ENCODE assay signal across 20 cellular contexts in the genomic region with DNA sequence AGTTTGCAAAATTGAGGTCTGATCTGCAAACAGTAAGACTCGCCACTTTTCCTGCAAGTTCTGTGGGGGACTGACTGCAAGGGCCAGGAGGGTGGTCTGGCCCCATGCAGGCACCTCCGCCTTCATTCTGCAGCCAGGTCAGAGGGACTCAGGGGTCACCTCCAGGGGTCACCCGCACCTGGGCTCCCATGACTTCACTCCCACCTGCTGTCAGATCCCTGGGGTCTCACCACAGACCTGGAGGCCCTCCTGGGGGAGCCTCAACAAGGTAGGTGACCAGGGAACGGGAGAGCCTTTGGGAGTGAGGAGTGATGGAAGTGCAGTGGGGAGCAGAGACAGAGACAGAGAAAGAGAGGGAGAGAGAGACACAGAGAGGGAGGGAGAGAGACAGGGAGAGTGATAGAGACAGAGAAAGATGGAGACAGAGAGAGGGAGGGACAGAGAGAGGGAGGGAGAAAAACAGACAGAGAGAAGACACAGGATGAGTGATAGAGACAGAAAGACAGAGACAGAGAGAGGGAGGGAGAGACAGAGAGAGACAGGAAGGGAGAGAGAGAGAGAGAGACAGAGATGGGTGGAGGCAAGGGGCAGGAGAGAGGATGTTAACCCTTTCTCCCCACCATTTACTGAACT. TPM values are rescaled to one million over a fixed set of nuclear protein-coding genes. Genes with fewer than 3 reads are reported as not detected.
DNase-seq lines count a peak whose midpoint lies in the region; ATAC-seq and TF ChIP-seq lines count a peak whose summit lies in the region.
"Had no signal": no experiment of that assay in that cellular context is flagged by ENCODE, and none has a peak within 500 bp of the region (broad histone marks: within the 10 kb centered on the region; RNA-seq: fewer than 3 reads in every experiment).

No MANE protein-coding gene starts in this region.

- H3K4ac ChIP-seq in neuronal stem cell (ENCODE audit: low read length), result no peak overlapping the region

- H3K23ac ChIP-seq in neuronal stem cell (ENCODE audit: low read depth, low read length, poor library complexity), result no peak overlapping the region

- no peak overlapping the region for H2AK5ac ChIP-seq in neuronal stem cell (ENCODE audit: low read depth, low read length)

- no peaks in the 10 kb centered on the region for H3K9me3 ChIP-seq in DND-41 (ENCODE audit: insufficient read depth, low read length, severe bottlenecking)
- H3K9me3 ChIP-seq in body of pancreas, result peaks cover 0 to 7% (median 0%) of the 10 kb centered on the region in 3 donors
- peaks cover 6 to 7% of the 10 kb centered on the region in 2 donors for H3K9me3 ChIP-seq in neuronal stem cell (replicated peaks in 1 of 2; ENCODE audit: control insufficient read depth in 2 of 2, insufficient read depth in 1 of 2, low read depth in 1 of 2, low read length in 2 of 2)
- H3K9me3 ChIP-seq in neural progenitor cell (ENCODE audit: low read depth), result no peaks in the 10 kb centered on the region

- no peak overlapping the region for H3K14ac ChIP-seq in neuronal stem cell (ENCODE audit: low read length)

- H3K27me3 Mint-ChIP-seq in activated naive CD4-positive, alpha-beta T cell treated with anti-CD3 and anti-CD28 coated beads, Interleukin-2, amount 50 U/mL, for 24 hours, result peaks cover 26% of the 10 kb centered on the region
- peaks cover 38% of the 10 kb centered on the region for H3K27me3 Mint-ChIP-seq in activated naive CD4-positive, alpha-beta T cell treated with anti-CD3 and anti-CD28 coated beads for 36 hours (ENCODE audit: low read depth)
- H3K27me3 Mint-ChIP-seq in neural progenitor cell (ENCODE audit: insufficient read depth, low read depth), result peaks cover 29% of the 10 kb centered on the region

- no peak overlapping the region for H3K27ac ChIP-seq in DND-41 (ENCODE audit: low read length)
- peak overlapping the region in 3 of 4 donors; percentile 84 to 93 (median 90) for H3K27ac ChIP-seq in body of pancreas
- H3K27ac ChIP-seq in neuronal stem cell (replicated peaks; ENCODE audit: low read length), result no peak overlapping the region
- no peak overlapping the region for H3K27ac ChIP-seq in neural progenitor cell
- H3K27ac ChIP-seq: 22Rv1, BLaER1, HL-60 had no signal

- 74 to 75% methylated on average over 4 of the region's 4 CpGs for WGBS in body of pancreas, 2 donors
- no CpG with 5 or more reads among the region's 4 CpGs for WGBS in neuronal stem cell (ENCODE audit: extremely low coverage in 2 of 2, insufficient read length in 2 of 2, insufficient replicate concordance in 1 of 2), 2 donors

- CTCF ChIA-PET in activated naive CD4-positive, alpha-beta T cell treated with anti-CD3 and anti-CD28 coated beads for 36 hours (lab: Charles Lee), result no interaction called here

- H3K18ac ChIP-seq in neuronal stem cell (ENCODE audit: low read length), result peak overlapping the region; percentile 70

- peak overlapping the region; percentile 76 for H2BK15ac ChIP-seq in neuronal stem cell (ENCODE audit: low read length)

- peaks cover 2% of the 10 kb centered on the region for H3F3A ChIP-seq in neural progenitor cell (ENCODE audit: low read depth)

- peak overlapping the region; percentile 43 for H3K27ac Mint-ChIP-seq in activated naive CD4-positive, alpha-beta T cell treated with anti-CD3 and anti-CD28 coated beads, Interleukin-2, amount 50 U/mL, for 24 hours
- no peak overlapping the region for H3K27ac Mint-ChIP-seq in activated naive CD4-positive, alpha-beta T cell treated with anti-CD3 and anti-CD28 coated beads for 36 hours
- H3K27ac Mint-ChIP-seq in neural progenitor cell, result no peak overlapping the region
- H3K27ac Mint-ChIP-seq: H9, HFFc6 had no signal

- H2BK5ac ChIP-seq in neuronal stem cell (ENCODE audit: low read length), result no peak overlapping the region

- H4K91ac ChIP-seq in neuronal stem cell (ENCODE audit: low read depth, low read length, poor library complexity), result no peak overlapping the region

- no peak for TF ChIP-seq CTCF in DND-41 (IDR thresholded peaks at IDR 0.05; ENCODE audit: borderline replicate concordance, extremely low read depth, low read length, poor library complexity, severe bottlenecking)
- no peak for TF ChIP-seq CTCF in body of pancreas (IDR thresholded peaks at IDR 0.05)
- no peak for TF ChIP-seq CTCF in neural progenitor cell (IDR thresholded peaks at IDR 0.05)

- H3K4me3 Mint-ChIP-seq in activated naive CD4-positive, alpha-beta T cell treated with anti-CD3 and anti-CD28 coated beads, Interleukin-2, amount 50 U/mL, for 24 hours, result no peak overlapping the region
- no peak overlapping the region for H3K4me3 Mint-ChIP-seq in activated naive CD4-positive, alpha-beta T cell treated with anti-CD3 and anti-CD28 coated beads for 36 hours
- H3K4me3 Mint-ChIP-seq in neural progenitor cell, result no peak overlapping the region
- H3K4me3 Mint-ChIP-seq: H9, HFFc6 had no signal

- H3K36me3 ChIP-seq in DND-41 (ENCODE audit: insufficient read depth, low read length) (no peaks in the 10 kb centered on the region), body of pancreas (replicated peaks in 1 of 2; ENCODE audit: insufficient read depth in 1 of 2, low read depth in 2 of 2) (no peaks in the 10 kb centered on the region), neuronal stem cell (replicated peaks in 1 of 2; ENCODE audit: control insufficient read depth in 2 of 2, insufficient read depth in 2 of 2, low read length in 2 of 2) (no peaks in the 10 kb centered on the region), neural progenitor cell (no peaks in the 10 kb centered on the region)
- H3K36me3 ChIP-seq: BLaER1 had no signal

- no peaks in the 10 kb centered on the region for H3K79me1 ChIP-seq in neuronal stem cell (ENCODE audit: low read depth, low read length)

- no peak overlapping the region for H2BK12ac ChIP-seq in neuronal stem cell (ENCODE audit: low read length)

- TF ChIP-seq POLR2A in body of pancreas (IDR thresholded peaks at IDR 0.05), result no peak

- H4K20me1 ChIP-seq in DND-41 (ENCODE audit: insufficient read depth, low read length) (no peaks in the 10 kb centered on the region), neural progenitor cell (ENCODE audit: low read depth) (no peaks in the 10 kb centered on the region)

- H3K9ac ChIP-seq in DND-41 (ENCODE audit: low read depth, low read length) (no peak overlapping the region), neuronal stem cell (ENCODE audit: low read depth, low read length, poor library complexity) (no peak overlapping the region), neural progenitor cell (no peak overlapping the region)
- H3K9ac ChIP-seq: BLaER1 had no signal

- no peak overlapping the region for H3K4me2 ChIP-seq in DND-41 (ENCODE audit: insufficient read depth, low read length)
- H3K4me2 ChIP-seq in neuronal stem cell (ENCODE audit: insufficient read depth, low read length, poor library complexity, severe bottlenecking), result no peak overlapping the region
- H3K4me2 ChIP-seq in neural progenitor cell, result no peak overlapping the region
- H3K4me2 ChIP-seq: BLaER1 had no signal

- intact Hi-C loops in activated naive CD4-positive, alpha-beta T cell treated with anti-CD3 and anti-CD28 coated beads for 36 hours (cut with micrococcal nuclease), result no loop called here
- intact Hi-C loops in body of pancreas (cut with DNase I), result no loop called here

- no peaks in the 10 kb centered on the region for H3K27me3 ChIP-seq in DND-41 (ENCODE audit: insufficient read depth, low read length, poor library complexity)
- H3K27me3 ChIP-seq in body of pancreas, result peaks cover 0 to 3% of the 10 kb centered on the region in 2 donors
- H3K27me3 ChIP-seq in neuronal stem cell (ENCODE audit: control insufficient read depth in 3 of 3, insufficient read depth in 3 of 3, low read depth in 1 of 3, low read length in 3 of 3), result peaks cover 9 to 53% (median 24%) of the 10 kb centered on the region in 3 experiments
- peaks cover 43% of the 10 kb centered on the region for H3K27me3 ChIP-seq in neural progenitor cell

- no peaks in the 10 kb centered on the region for H3K9me3 Mint-ChIP-seq in activated naive CD4-positive, alpha-beta T cell treated with anti-CD3 and anti-CD28 coated beads, Interleukin-2, amount 50 U/mL, for 24 hours
- peaks cover 2% of the 10 kb centered on the region for H3K9me3 Mint-ChIP-seq in activated naive CD4-positive, alpha-beta T cell treated with anti-CD3 and anti-CD28 coated beads for 36 hours
- peaks cover 7% of the 10 kb centered on the region for H3K9me3 Mint-ChIP-seq in neural progenitor cell

- no peak overlapping the region for H2BK120ac ChIP-seq in neuronal stem cell (ENCODE audit: low read depth, low read length)

- H3K4me3 ChIP-seq in DND-41 (ENCODE audit: low read depth in 1 of 2, low read length in 2 of 2) (no peak overlapping the region), body of pancreas (no peak overlapping the region), neuronal stem cell (ENCODE audit: low read length in 2 of 2) (no peak overlapping the region), neural progenitor cell (no peak overlapping the region)
- H3K4me3 ChIP-seq: BLaER1 had no signal

- no peak for DNase-seq in activated naive CD4-positive, alpha-beta T cell treated with anti-CD3 and anti-CD28 coated beads for 36 hours
- DNase-seq in DND-41 (no peak), body of pancreas (no peak), neuronal stem cell (ENCODE audit: low spot score) (no peak), HuH-7.5 (ENCODE audit: low spot score) (no peak), neural progenitor cell (ENCODE audit: low spot score) (no peak)
- DNase-seq in central memory CD4-positive, alpha-beta T cell, result no peak
- DNase-seq: Caco-2, DMS 273 treated with DMSO at 0.1 percent for 48 hours, GOT3, H9, HFFc6, IMR-90, KBM-7 had no signal

- no peaks in the 10 kb centered on the region for H3K79me2 ChIP-seq in DND-41 (ENCODE audit: insufficient read depth, low read length)
- H3K79me2 ChIP-seq in neural progenitor cell (ENCODE audit: low read depth), result no peaks in the 10 kb centered on the region

- peak; percentile 35; the same call in 1 of the 3 replicates for ATAC-seq in DND-41 (ENCODE audit: insufficient read depth, low read depth)
- no peak for ATAC-seq in body of pancreas

- no peaks in the 10 kb centered on the region for H3K4me1 Mint-ChIP-seq in activated naive CD4-positive, alpha-beta T cell treated with anti-CD3 and anti-CD28 coated beads, Interleukin-2, amount 50 U/mL, for 24 hours
- no peaks in the 10 kb centered on the region for H3K4me1 Mint-ChIP-seq in activated naive CD4-positive, alpha-beta T cell treated with anti-CD3 and anti-CD28 coated beads for 36 hours (ENCODE audit: low read depth)
- peaks cover 14% of the 10 kb centered on the region for H3K4me1 Mint-ChIP-seq in neural progenitor cell

- H4K8ac ChIP-seq in neuronal stem cell (ENCODE audit: low read depth, low read length), result no peak overlapping the region

- no peak overlapping the region for H2AFZ ChIP-seq in DND-41 (ENCODE audit: low read depth, low read length)
- no peak overlapping the region for H2AFZ ChIP-seq in neuronal stem cell (ENCODE audit: low read length)
- no peak overlapping the region for H2AFZ ChIP-seq in neural progenitor cell (replicated peaks)

- H3K4me1 ChIP-seq in DND-41 (ENCODE audit: insufficient read depth, low read length), result peaks cover 6% of the 10 kb centered on the region; the same call in 1 of the 2 replicates
- H3K4me1 ChIP-seq in body of pancreas, result peaks cover 29% of the 10 kb centered on the region
- peaks cover 0 to 3% of the 10 kb centered on the region in 2 donors for H3K4me1 ChIP-seq in neuronal stem cell (ENCODE audit: control insufficient read depth in 2 of 2, insufficient read depth in 1 of 2, low read depth in 1 of 2, low read length in 2 of 2)
- H3K4me1 ChIP-seq in neural progenitor cell, result peaks cover 3% of the 10 kb centered on the region

- H3K36me3 Mint-ChIP-seq in activated naive CD4-positive, alpha-beta T cell treated with anti-CD3 and anti-CD28 coated beads, Interleukin-2, amount 50 U/mL, for 24 hours, result peaks cover 2% of the 10 kb centered on the region
- H3K36me3 Mint-ChIP-seq in activated naive CD4-positive, alpha-beta T cell treated with anti-CD3 and anti-CD28 coated beads for 36 hours (ENCODE audit: low read depth), result peaks cover 2% of the 10 kb centered on the region
- peaks cover 5% of the 10 kb centered on the region for H3K36me3 Mint-ChIP-seq in neural progenitor cell

RNA-seq across cellular contexts. Expression of a gene that starts 41.5 kb away (rescaled TPM):
- not detected for total RNA-seq in activated naive CD4-positive, alpha-beta T cell treated with anti-CD3 and anti-CD28 coated beads for 36 hours
- total RNA-seq in body of pancreas, result 1 to 10 TPM in 1 of 2 donors, under 1 TPM in 1; 0.66 to 1.3 TPM
- polyA plus RNA-seq in neuronal stem cell (2013, experiment 1 of 2), result not detected
- not detected for polyA plus RNA-seq in neuronal stem cell (2013, experiment 2 of 2)
- total RNA-seq in neural progenitor cell (ENCODE audit: low replicate concordance), result not detected in 2 replicates
- total RNA-seq: A673; CD8-positive, alpha-beta memory T cell; H9; HFFc6; IMR-90 had no signal
- polyA plus RNA-seq: CD8-positive, alpha-beta memory T cell; IMR-90 had no signal

RNA-seq across cellular contexts. Expression of a gene that starts 48.0 kb away (rescaled TPM):
- total RNA-seq in activated naive CD4-positive, alpha-beta T cell treated with anti-CD3 and anti-CD28 coated beads for 36 hours, result 10 to 100 TPM; 12.6 to 13.6 TPM
- total RNA-seq in body of pancreas (10 to 100 TPM; 35.5 to 42.8 TPM), neural progenitor cell (ENCODE audit: low replicate concordance) (7.5 and 27.3 TPM in 2 replicates)
- polyA plus RNA-seq in neuronal stem cell (2013, experiment 1 of 2), result 25.7 TPM
- 25.0 TPM for polyA plus RNA-seq in neuronal stem cell (2013, experiment 2 of 2)

Comparison
In these comparisons a context has a peak if more than half of its experiments do, and no peak if none do; other contexts are left out.
1. H3K27ac ChIP-seq: peak in body of pancreas (3 of 4); none in DND-41 (single experiment), neuronal stem cell (single experiment) and neural progenitor cell (single experiment).